In genomic region chr7:77757589-77757988, GRCh38 we compare ENCODE assay signal across 9 cellular contexts. TPM values are rescaled to one million over a fixed set of nuclear protein-coding genes. Genes with fewer than 3 reads are reported as not detected.
DNase-seq lines count a peak whose midpoint lies in the region; ATAC-seq and TF ChIP-seq lines count a peak whose summit lies in the region.
"Had no signal": no experiment of that assay in that cellular context is flagged by ENCODE, and none has a peak within 500 bp of the region (broad histone marks: within the 10 kb centered on the region; RNA-seq: fewer than 3 reads in every experiment).

No MANE protein-coding gene starts in this region.

- WGBS in heart right ventricle, 2 donors, result 15 to 30% methylated on average over 1 of the region's 1 CpG

- DNase-seq in mucosa of descending colon (no peak), NOMO-1 treated with DMSO at 0.1 percent for 48 hours (lab: John Stamatoyannopoulos, UW; ENCODE audit: unreplicated experiment) (no peak), AG08396 (ENCODE audit: low spot score) (no peak), heart right ventricle (no peak), NCI-H446 treated with DMSO at 0.1 percent for 48 hours (lab: John Stamatoyannopoulos, UW) (no peak)

- ATAC-seq in GM18519 (IDR thresholded peaks at IDR 0.05; ENCODE audit: low FRiP score, unreplicated experiment), result peak; percentile 81
- ATAC-seq in GM21381 (IDR thresholded peaks at IDR 0.05; ENCODE audit: unreplicated experiment), result peak; percentile 89
- ATAC-seq in HG03159 (IDR thresholded peaks at IDR 0.05; ENCODE audit: unreplicated experiment), result peak; percentile 80
- ATAC-seq in mucosa of descending colon, result peak; percentile 25
- ATAC-seq in heart right ventricle, result no peak

- no peaks in the 10 kb centered on the region for H3K4me1 ChIP-seq in mucosa of descending colon (ENCODE audit: low read depth)
- H3K4me1 ChIP-seq in heart right ventricle, result peaks cover 0 to 22% (median 10%) of the 10 kb centered on the region in 9 donors
- H3K4me1 ChIP-seq: SJSA1 had no signal

- H3K9me3 ChIP-seq in mucosa of descending colon (no peaks in the 10 kb centered on the region), heart right ventricle (no peaks in the 10 kb centered on the region)
- H3K9me3 ChIP-seq: SJSA1 had no signal

- intact Hi-C loops in mucosa of descending colon (cut with DNase I, micrococcal nuclease), result loop anchor here (5.0 to 10.0 kb wide), 2 partner anchors 100 to 103 kb away; no protein-coding TSS in a partner anchor
- intact Hi-C loops in heart right ventricle (cut with DNase I), result loop anchor here in 6 of 10 donors (2.0 to 10.0 kb wide), 5 partner anchors 95 to 323 kb away; no protein-coding TSS in a partner anchor

- H3K4me3 ChIP-seq in mucosa of descending colon (no peak overlapping the region), heart right ventricle (no peak overlapping the region)
- H3K4me3 ChIP-seq: SJSA1 had no signal

- no peak overlapping the region for H3K27ac ChIP-seq in heart right ventricle
- H3K27ac ChIP-seq: SJSA1 had no signal

- TF ChIP-seq CTCF in mucosa of descending colon (IDR thresholded peaks at IDR 0.05), result no peak
- no peak for TF ChIP-seq CTCF in heart right ventricle (IDR thresholded peaks at IDR 0.05)

- H3K27me3 ChIP-seq in heart right ventricle, result no peaks in the 10 kb centered on the region
- H3K27me3 ChIP-seq: SJSA1 had no signal

- no peaks in the 10 kb centered on the region for H3K36me3 ChIP-seq in mucosa of descending colon (ENCODE audit: low read depth)
- H3K36me3 ChIP-seq in heart right ventricle, result peaks cover 0 to 3% (median 0%) of the 10 kb centered on the region in 9 donors

RNA-seq across cellular contexts. Expression of gene TMEM60, which starts 40.6 kb away (rescaled TPM):
- total RNA-seq in mucosa of descending colon, result 10 to 100 TPM; 12.4 to 20.5 (median 17.4) TPM
- total RNA-seq in heart right ventricle, result 1 to 10 TPM; 4.7 to 9.9 (median 7.1) TPM
- polyA plus RNA-seq in heart right ventricle, result 10 to 100 TPM; 13.6 to 15.6 TPM

RNA-seq across cellular contexts. Expression of gene PHTF2, which starts 41.0 kb away (rescaled TPM):
- total RNA-seq in mucosa of descending colon (10 to 100 TPM; 13.1 to 15.2 (median 13.7) TPM), heart right ventricle (10 to 100 TPM; 13.6 to 29.1 (median 25.6) TPM)
- polyA plus RNA-seq in heart right ventricle, result 10 to 100 TPM; 12.8 to 13.5 TPM

Comparison
In these comparisons a context has a peak if more than half of its experiments do, and no peak if none do; other contexts are left out.
1. ATAC-seq: peak in GM18519 (single experiment), GM21381 (single experiment), HG03159 (single experiment) and mucosa of descending colon (single experiment); none in heart right ventricle (0 of 8).